ENCODE assay signal across 18 cellular contexts in the genomic region with DNA sequence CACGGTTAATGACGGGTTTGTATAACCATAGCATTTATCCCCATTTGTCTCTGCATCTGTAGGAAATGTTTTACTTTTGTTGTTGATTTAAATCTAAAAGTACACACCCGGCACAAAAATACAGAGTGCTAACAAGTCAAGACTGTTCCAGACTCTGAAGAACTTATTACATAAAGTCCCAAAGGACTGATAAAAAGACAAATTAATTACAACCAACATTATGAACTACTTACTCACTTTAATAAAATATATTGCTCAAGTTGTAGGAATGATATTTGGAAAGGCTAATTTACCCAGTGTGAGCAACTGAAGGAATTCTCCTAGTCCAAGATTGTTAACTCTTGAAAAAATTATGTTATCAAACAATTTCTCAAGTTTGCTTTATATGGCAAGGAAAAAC.
"Had no signal": no experiment of that assay in that cellular context is flagged by ENCODE, and none has a peak within 500 bp of the region (broad histone marks: within the 10 kb centered on the region; RNA-seq: fewer than 3 reads in every experiment).

No MANE protein-coding gene starts in this region.

- H3K27me3 Mint-ChIP-seq: brain had no signal

- H3K4me3 Mint-ChIP-seq: activated CD4-positive, alpha-beta memory T cell treated with anti-CD3 and anti-CD28 coated beads for 36 hours; activated CD4-positive, alpha-beta T cell treated with anti-CD3 and anti-CD28 coated beads for 36 hours; activated CD8-positive, alpha-beta memory T cell treated with anti-CD3 and anti-CD28 coated beads, Interleukin-2, amount 10 ng/mL, durations not matched to agents 7 days and 5 days; activated naive CD4-positive, alpha-beta T cell treated with anti-CD3 and anti-CD28 coated beads, Interleukin-2, amount 50 U/mL, for 24 hours; brain; natural killer cell had no signal

- H3K4me2 ChIP-seq: smooth muscle cell had no signal

- DNase-seq: activated CD4-positive, alpha-beta memory T cell treated with anti-CD3 and anti-CD28 coated beads for 36 hours; activated CD4-positive, alpha-beta T cell treated with anti-CD3 and anti-CD28 coated beads for 36 hours; activated CD8-positive, alpha-beta memory T cell treated with anti-CD3 and anti-CD28 coated beads, Interleukin-2, amount 10 ng/mL, durations not matched to agents 7 days and 5 days; activated T-cell treated with anti-CD3 and anti-CD28 coated beads, Interleukin-2, amount 50 U/mL, for 1 hour; amniotic stem cell; effector memory CD4-positive, alpha-beta T cell; mesendoderm; natural killer cell; stimulated activated CD4-positive, alpha-beta T cell treated with anti-CD3 and anti-CD28 coated beads, Interleukin-4, amount 100 ng/mL, for 4 hours; stimulated activated CD8-positive, alpha-beta memory T cell treated with anti-CD3 and anti-CD28 coated beads, Interleukin-4, amount 100 ng/mL, for 48 hours; stimulated activated naive CD4-positive, alpha-beta T cell treated with Interleukin-2 at 50 U/mL for 16 hours; T-helper 2 cell; upper lobe of left lung had no signal

- H3K9me3 Mint-ChIP-seq: activated CD4-positive, alpha-beta memory T cell treated with anti-CD3 and anti-CD28 coated beads for 36 hours; activated naive CD4-positive, alpha-beta T cell treated with anti-CD3 and anti-CD28 coated beads, Interleukin-2, amount 50 U/mL, for 24 hours; natural killer cell had no signal

- H3K9me3 ChIP-seq: right atrium auricular region, suprapubic skin, upper lobe of left lung had no signal

- H3K36me3 ChIP-seq: right atrium auricular region, suprapubic skin, upper lobe of left lung had no signal

- H3K27ac Mint-ChIP-seq: activated CD4-positive, alpha-beta memory T cell treated with anti-CD3 and anti-CD28 coated beads for 36 hours; activated CD4-positive, alpha-beta T cell treated with anti-CD3 and anti-CD28 coated beads for 36 hours; activated CD8-positive, alpha-beta memory T cell treated with anti-CD3 and anti-CD28 coated beads, Interleukin-2, amount 10 ng/mL, durations not matched to agents 7 days and 5 days; activated naive CD4-positive, alpha-beta T cell treated with anti-CD3 and anti-CD28 coated beads, Interleukin-2, amount 50 U/mL, for 24 hours; natural killer cell had no signal

- H3K4me3 ChIP-seq: right atrium auricular region, smooth muscle cell, suprapubic skin, upper lobe of left lung had no signal

- H3K27me3 ChIP-seq: right atrium auricular region, suprapubic skin, upper lobe of left lung had no signal

- H3K36me3 Mint-ChIP-seq: activated CD4-positive, alpha-beta memory T cell treated with anti-CD3 and anti-CD28 coated beads for 36 hours; activated CD8-positive, alpha-beta memory T cell treated with anti-CD3 and anti-CD28 coated beads, Interleukin-2, amount 10 ng/mL, durations not matched to agents 7 days and 5 days; activated naive CD4-positive, alpha-beta T cell treated with anti-CD3 and anti-CD28 coated beads, Interleukin-2, amount 50 U/mL, for 24 hours; natural killer cell had no signal

- H3K4me1 Mint-ChIP-seq: activated CD4-positive, alpha-beta T cell treated with anti-CD3 and anti-CD28 coated beads for 36 hours; activated CD8-positive, alpha-beta memory T cell treated with anti-CD3 and anti-CD28 coated beads, Interleukin-2, amount 10 ng/mL, durations not matched to agents 7 days and 5 days; activated naive CD4-positive, alpha-beta T cell treated with anti-CD3 and anti-CD28 coated beads, Interleukin-2, amount 50 U/mL, for 24 hours; natural killer cell had no signal

- H3K27ac ChIP-seq: right atrium auricular region, suprapubic skin, upper lobe of left lung had no signal
